In genomic region chr9:120711841-120712538, GRCh38 we compare ENCODE assay signal across 8 cellular contexts. TPM values are rescaled to one million over a fixed set of nuclear protein-coding genes. Genes with fewer than 3 reads are reported as not detected.
DNase-seq lines count a peak whose midpoint lies in the region; ATAC-seq and TF ChIP-seq lines count a peak whose summit lies in the region.

No MANE protein-coding gene starts in this region.

- peak overlapping the region; percentile 95 for H3K4me2 ChIP-seq in skeletal muscle satellite cell (ENCODE audit: low read length)

- no peak for DNase-seq in fibroblast of pulmonary artery (ENCODE audit: low read depth)
- no peak for DNase-seq in NCI-H526 treated with DMSO at 0.1 percent for 48 hours (lab: John Stamatoyannopoulos, UW)

- ATAC-seq in GM19035 (IDR thresholded peaks at IDR 0.05; ENCODE audit: unreplicated experiment) (no peak), HG03565 (IDR thresholded peaks at IDR 0.05; ENCODE audit: unreplicated experiment) (no peak), HG03571 (IDR thresholded peaks at IDR 0.05; ENCODE audit: unreplicated experiment) (no peak)

- H3K4me3 ChIP-seq in HEK293 (ENCODE audit: low read depth, low read length) (peak overlapping the region; percentile 91), fibroblast of pulmonary artery (replicated peaks; ENCODE audit: low read depth, low read length) (peak overlapping the region; percentile 74), skeletal muscle satellite cell (ENCODE audit: low read length) (peak overlapping the region; percentile 85)

- no peaks in the 10 kb centered on the region for H3K27me3 ChIP-seq in skeletal muscle satellite cell (ENCODE audit: control insufficient read depth, insufficient read depth, low read length)

- H3K27ac ChIP-seq in HEK293 (ENCODE audit: extremely low read depth, low read depth, low read length) (no peak overlapping the region), VCaP (peak overlapping the region; percentile 87)

- H3K36me3 ChIP-seq in HEK293 (ENCODE audit: control insufficient read depth in 2 of 2, insufficient read depth in 1 of 2, low read length in 2 of 2) (no peaks in the 10 kb centered on the region; a peak in 1 of 3 replicates), skeletal muscle satellite cell (ENCODE audit: insufficient read depth, low read length) (no peaks in the 10 kb centered on the region)

- CTCF ChIA-PET in HEK293 (lab: Yijun Ruan, JAX) = interaction anchor here (0.6 to 1.6 kb wide), 10 partner anchors 8 to 305 kb away, joined by 3 to 7 read pairs (median 4); no protein-coding TSS in a partner anchor

- POLR2A ChIA-PET in HEK293 (lab: Yijun Ruan, JAX) = interaction anchor here (0.6 to 1.7 kb wide), 3 partner anchors 9 to 301 kb away, joined by 5 to 6 read pairs (median 6); no protein-coding TSS in a partner anchor

- no peaks in the 10 kb centered on the region for H3K9me3 ChIP-seq in HEK293 (ENCODE audit: control insufficient read depth, insufficient read depth, low read depth, low read length)
- no peaks in the 10 kb centered on the region for H3K9me3 ChIP-seq in skeletal muscle satellite cell (replicated peaks; ENCODE audit: low read length)

- H3K9ac ChIP-seq in skeletal muscle satellite cell (ENCODE audit: low read depth, low read length) = peak overlapping the region; percentile 65

- no peak for TF ChIP-seq CTCF in HEK293 (tag by site-specific recombination; IDR thresholded peaks at IDR 0.05)
- no peak for TF ChIP-seq CTCF in VCaP (conservative IDR thresholded peaks at IDR 0.05)
- TF ChIP-seq CTCF in fibroblast of pulmonary artery (IDR thresholded peaks at IDR 0.05; ENCODE audit: low read length, missing control alignments) = no peak

- peaks cover 16% of the 10 kb centered on the region; the same call in 1 of the 2 replicates for H3K4me1 ChIP-seq in HEK293 (ENCODE audit: control insufficient read depth, insufficient read depth, low read length)
- H3K4me1 ChIP-seq in skeletal muscle satellite cell (ENCODE audit: control insufficient read depth, insufficient read depth, low read length) = peaks cover 47% of the 10 kb centered on the region

TF ChIP-seq in HEK293, 187 proteins besides CTCF, POLR2A, EP300 and RAD21:
- TF ChIP-seq ZNF830 (tag by site-specific recombination; IDR thresholded peaks at IDR 0.05; ENCODE audit: low read depth) = no peak
- TF ChIP-seq ZBTB11 (tag by site-specific recombination; conservative IDR thresholded peaks at IDR 0.05; ENCODE audit: low read depth) = no peak
- TF ChIP-seq SP7 (tag by site-specific recombination; IDR thresholded peaks at IDR 0.05) = no peak
- TF ChIP-seq ZNF660 (tag by site-specific recombination; IDR thresholded peaks at IDR 0.05) = no peak
- TF ChIP-seq ZNF121 (tag by site-specific recombination; IDR thresholded peaks at IDR 0.05) = peak; percentile 99
- peak; percentile 19; the same call in 1 of the 2 replicates for TF ChIP-seq ZFHX2 (tag by site-specific recombination; conservative IDR thresholded peaks at IDR 0.05)
- no peak for TF ChIP-seq ZNF391 (tag by site-specific recombination; IDR thresholded peaks at IDR 0.05; ENCODE audit: borderline replicate concordance, low read depth)
- no peak for TF ChIP-seq KLF9 (tag by site-specific recombination; IDR thresholded peaks at IDR 0.05; ENCODE audit: low read depth)
- TF ChIP-seq ZNF133 (tag by site-specific recombination; IDR thresholded peaks at IDR 0.05) = no peak
- peak; percentile 69 for TF ChIP-seq ZSCAN4 (tag by site-specific recombination; IDR thresholded peaks at IDR 0.05)
- TF ChIP-seq OSR2 (tag by site-specific recombination; IDR thresholded peaks at IDR 0.05) = peak; percentile 18; the same call in 1 of the 2 replicates
- no peak for TF ChIP-seq ZNF19 (tag by site-specific recombination; IDR thresholded peaks at IDR 0.05; ENCODE audit: low read depth)
- TF ChIP-seq ZNF341 (tag by site-specific recombination; IDR thresholded peaks at IDR 0.05; ENCODE audit: low read depth) = no peak
- TF ChIP-seq ZNF664 (tag by site-specific recombination; IDR thresholded peaks at IDR 0.05) = peak; percentile 40; the same call in 1 of the 2 replicates
- TF ChIP-seq KLF16 (tag by site-specific recombination; IDR thresholded peaks at IDR 0.05) = no peak
- peak; percentile 52; the same call in 1 of the 2 replicates for TF ChIP-seq KLF1 (tag by site-specific recombination; IDR thresholded peaks at IDR 0.05)
- peak; percentile 53; the same call in 1 of the 2 replicates for TF ChIP-seq ZBTB17 (tag by site-specific recombination; IDR thresholded peaks at IDR 0.05)

RNA-seq across cellular contexts. Expression of gene MEGF9, which starts 2.3 kb away (rescaled TPM):
- total RNA-seq in skeletal muscle satellite cell (2012; rRNA removed) = 6.1 and 6.3 TPM in 2 replicates
